Comparison of ENCODE assay signal across 9 cellular contexts in genomic region chr1:18883636-18884418, GRCh38. TPM values are rescaled to one million over a fixed set of nuclear protein-coding genes. Genes with fewer than 3 reads are reported as not detected.
DNase-seq lines count a peak whose midpoint lies in the region; ATAC-seq, FAIRE-seq and TF ChIP-seq lines count a peak whose summit lies in the region.
"Had no signal": no experiment of that assay in that cellular context is flagged by ENCODE, and none has a peak within 500 bp of the region (broad histone marks: within the 10 kb centered on the region; RNA-seq: fewer than 3 reads in every experiment).

No MANE protein-coding gene starts in this region.

- H3K4me1 Mint-ChIP-seq in endothelial cell (ENCODE audit: unreplicated experiment) (no peaks in the 10 kb centered on the region), naive B cell (no peaks in the 10 kb centered on the region)

- peak; percentile 78 for TF ChIP-seq CTCF in endothelial cell (IDR thresholded peaks at IDR 0.05; ENCODE audit: unreplicated experiment)

- no peak overlapping the region for H3K27ac Mint-ChIP-seq in endothelial cell (ENCODE audit: unreplicated experiment)
- H3K27ac Mint-ChIP-seq in naive B cell = no peak overlapping the region

- peak; percentile 80 for DNase-seq in AG08395 (ENCODE audit: low spot score)
- DNase-seq in GM18507 (ENCODE audit: extremely low spot score, insufficient read length, low read depth) = peak; percentile 48
- peak; percentile 90 for DNase-seq in NCI-H82 (lab: John Stamatoyannopoulos, UW)
- DNase-seq in activated CD8-positive, alpha-beta memory T cell treated with anti-CD3 and anti-CD28 coated beads for 4 hours (ENCODE audit: low read depth in 2 of 2) = peak; percentile 41 to 55
- peak; percentile 88 for DNase-seq in endothelial cell (ENCODE audit: low spot score)
- DNase-seq in naive B cell = peak; percentile 46
- DNase-seq in stimulated activated CD8-positive, alpha-beta memory T cell treated with anti-CD3 and anti-CD28 coated beads, Interleukin-7, amount 100 ng/mL, for 24 hours (ENCODE audit: low read depth) = peak; percentile 72
- DNase-seq in cortex of kidney (lab: John Stamatoyannopoulos, UW) = no peak

- H3K36me3 Mint-ChIP-seq in endothelial cell (ENCODE audit: low read depth, unreplicated experiment) = peaks cover 16% of the 10 kb centered on the region
- H3K36me3 Mint-ChIP-seq in naive B cell = no peaks in the 10 kb centered on the region

- FAIRE-seq in GM18507 (lab: Jason Lieb, UNC) = peak; percentile 86

- peaks cover 12% of the 10 kb centered on the region for H3K27me3 Mint-ChIP-seq in endothelial cell (ENCODE audit: unreplicated experiment)
- no peaks in the 10 kb centered on the region for H3K27me3 Mint-ChIP-seq in naive B cell

- no peak overlapping the region for H3K4me3 Mint-ChIP-seq in endothelial cell (ENCODE audit: unreplicated experiment)
- H3K4me3 Mint-ChIP-seq in naive B cell = no peak overlapping the region

- ATAC-seq in naive B cell (ENCODE audit: low read depth in 2 of 2) = peak; percentile 53 to 63

- H3K9me3 Mint-ChIP-seq in endothelial cell (ENCODE audit: unreplicated experiment) = no peaks in the 10 kb centered on the region
- no peaks in the 10 kb centered on the region for H3K9me3 Mint-ChIP-seq in naive B cell

RNA-seq across cellular contexts. Expression of gene ALDH4A1, which starts 18.5 kb away (rescaled TPM):
- total RNA-seq in endothelial cell (ENCODE audit: unreplicated experiment) = 27.8 TPM
- 1 to 10 TPM in 4 of 6 donors, under 1 TPM in 2; 0.96 to 6.7 (median 1.1) TPM for polyA plus RNA-seq in naive B cell (ENCODE audit: low read depth in 6 of 6)

RNA-seq across cellular contexts. Expression of gene TAS1R2, which starts 24.4 kb away (rescaled TPM):
- not detected for total RNA-seq in endothelial cell (ENCODE audit: unreplicated experiment)
- polyA plus RNA-seq in naive B cell (ENCODE audit: low read depth in 6 of 6) = not detected
- total RNA-seq: temporal lobe had no signal
